19 cellular contexts compared by ENCODE assay signal in genomic region chr1:195899762-195900352, GRCh38.
DNase-seq lines count a peak whose midpoint lies in the region; ATAC-seq and TF ChIP-seq lines count a peak whose summit lies in the region.
"Had no signal": no experiment of that assay in that cellular context is flagged by ENCODE, and none has a peak within 500 bp of the region (broad histone marks: within the 10 kb centered on the region; RNA-seq: fewer than 3 reads in every experiment).

No MANE protein-coding gene starts in this region.

- peak; percentile 65 for DNase-seq in HFF-Myc (ENCODE audit: extremely low read depth, low read depth)
- peak; percentile 19 for DNase-seq in epidermal melanocyte (ENCODE audit: insufficient read length, low spot score)
- DNase-seq in non-pigmented ciliary epithelial cell (ENCODE audit: low read depth): peak; percentile 38
- no peak for DNase-seq in GM19238 (ENCODE audit: insufficient read length, low spot score)
- no peak for DNase-seq in kidney tubule cell (ENCODE audit: low spot score)
- DNase-seq: activated CD4-positive, alpha-beta T cell treated with anti-CD3 and anti-CD28 coated beads, Interleukin-2, amount 10 ng/mL, durations not matched to agents 7 days and 5 days; activated T-cell treated with anti-CD3 and anti-CD28 coated beads, Interleukin-2, amount 50 U/mL, for 24 hours; COR-L47; immature natural killer cell; NCI-H1105 treated with DMSO at 0.1 percent for 48 hours; NCI-H446; ovary; spleen; T-cell had no signal

- TF ChIP-seq CTCF in HFF-Myc (IDR thresholded peaks at IDR 0.05; ENCODE audit: low read depth, low read length, missing control alignments): no peak

- peak; percentile 98 for ATAC-seq in SK-N-SH treated with all-trans-retinoic acid at 6 μM for 48 hours
- no peak for ATAC-seq in HG02840 (IDR thresholded peaks at IDR 0.05; ENCODE audit: low FRiP score, unreplicated experiment)
- no peak for ATAC-seq in GM18909 (IDR thresholded peaks at IDR 0.05; ENCODE audit: poor library complexity, unreplicated experiment)
- ATAC-seq: gastroesophageal sphincter, T-cell had no signal

- no peak overlapping the region for H3K4me3 ChIP-seq in HFF-Myc (replicated peaks; ENCODE audit: low read depth, low read length)
- H3K4me3 ChIP-seq: coronary artery, gastroesophageal sphincter, ovary, spleen had no signal

TF ChIP-seq in SK-N-SH treated with all-trans-retinoic acid at 6 μM for 48 hours, 23 proteins besides CTCF, POLR2A, EP300 and RAD21:
- TF ChIP-seq ZFP30 (CRISPR knock-in tag; IDR thresholded peaks at IDR 0.05): no peak
- TF ChIP-seq ZNF70 (CRISPR knock-in tag; IDR thresholded peaks at IDR 0.05): no peak
- no peak for TF ChIP-seq PPARA (CRISPR knock-in tag; IDR thresholded peaks at IDR 0.05; ENCODE audit: borderline replicate concordance)
- no peak for TF ChIP-seq ZC3H10 (CRISPR knock-in tag; IDR thresholded peaks at IDR 0.05)
- no peak for TF ChIP-seq ZNF8 (CRISPR knock-in tag; IDR thresholded peaks at IDR 0.05)
- no peak for TF ChIP-seq TSHZ2 (CRISPR knock-in tag; IDR thresholded peaks at IDR 0.05)
- TF ChIP-seq CREB5 (CRISPR knock-in tag; IDR thresholded peaks at IDR 0.05; ENCODE audit: low read depth): no peak
- no peak for TF ChIP-seq POU6F1 (CRISPR knock-in tag; IDR thresholded peaks at IDR 0.05; ENCODE audit: borderline replicate concordance, low read depth)
- no peak for TF ChIP-seq CSRNP3 (CRISPR knock-in tag; IDR thresholded peaks at IDR 0.05)
TF ChIP-seq in SK-N-SH treated with all-trans-retinoic acid at 6 μM for 48 hours: peak in this region for 0.

Comparison
In these comparisons a context has a peak if more than half of its experiments do, and no peak if none do; other contexts are left out.
1. DNase-seq: peak in HFF-Myc (single experiment), epidermal melanocyte (single experiment) and non-pigmented ciliary epithelial cell (single experiment); none in GM19238 (single experiment) and kidney tubule cell (single experiment).